11 cellular contexts compared by ENCODE assay signal in the genomic region with DNA sequence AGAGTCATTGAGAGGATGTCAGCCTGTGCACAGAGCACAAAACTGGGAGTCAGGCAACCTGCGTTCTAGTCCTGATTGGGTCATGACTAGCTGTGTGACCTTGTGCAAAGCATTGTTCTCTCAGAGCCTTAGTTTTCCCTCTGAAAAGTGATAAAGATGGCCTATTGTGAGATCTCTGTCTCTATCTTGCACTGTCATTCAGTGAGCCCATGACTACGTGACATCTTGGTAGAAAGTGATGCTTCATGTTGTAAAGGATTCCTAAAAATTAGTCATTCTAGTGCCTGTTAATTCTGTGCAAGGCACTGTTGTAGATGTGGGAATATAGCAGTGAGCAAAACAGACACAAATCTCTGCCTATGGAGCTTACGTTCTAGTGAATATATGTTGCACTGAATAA. TPM values are rescaled to one million over a fixed set of nuclear protein-coding genes. Genes with fewer than 3 reads are reported as not detected.
A peak's percentile ranks its signal among the peaks of the same experiment; 100 is the strongest.
DNase-seq lines count a peak whose midpoint lies in the region; ATAC-seq and TF ChIP-seq lines count a peak whose summit lies in the region.
"Had no signal": no experiment of that assay in that cellular context is flagged by ENCODE, and none has a peak within 500 bp of the region (broad histone marks: within the 10 kb centered on the region; RNA-seq: fewer than 3 reads in every experiment).

No MANE protein-coding gene starts in this region.

- peaks cover 12% of the 10 kb centered on the region for H3K36me3 ChIP-seq in skeletal muscle satellite cell (ENCODE audit: insufficient read depth, low read length)

- no peak for ATAC-seq in WTC11
- no peak for ATAC-seq in GM21619 (IDR thresholded peaks at IDR 0.05; ENCODE audit: unreplicated experiment)

- no peaks in the 10 kb centered on the region for H3K9me3 Mint-ChIP-seq in activated T-cell treated with anti-CD3 and anti-CD28 coated beads, Interleukin-2, amount 50 U/mL, for 24 hours
- H3K9me3 Mint-ChIP-seq in WTC11 = no peaks in the 10 kb centered on the region
- H3K9me3 Mint-ChIP-seq: central memory CD8-positive, alpha-beta T cell had no signal

- CTCF ChIA-PET in WTC11 (lab: Charles Lee) = interaction anchor here (1.7 kb wide), 1 partner anchor 119 kb away, joined by 5 read pairs; no protein-coding TSS in a partner anchor

- peaks cover 50% of the 10 kb centered on the region for H3K36me3 Mint-ChIP-seq in activated T-cell treated with anti-CD3 and anti-CD28 coated beads, Interleukin-2, amount 50 U/mL, for 24 hours (ENCODE audit: low read depth)
- peaks cover 27% of the 10 kb centered on the region for H3K36me3 Mint-ChIP-seq in WTC11

- no peak for TF ChIP-seq CTCF in WTC11 (IDR thresholded peaks at IDR 0.05)
- no peak for TF ChIP-seq CTCF in fibroblast of villous mesenchyme (IDR thresholded peaks at IDR 0.05; ENCODE audit: insufficient read depth, low read depth, low read length)
- TF ChIP-seq CTCF in GM20000 (IDR thresholded peaks at IDR 0.05; ENCODE audit: extremely low read depth, missing control alignments) = no peak

- peak overlapping the region; percentile 15 for H3K4me3 ChIP-seq in fibroblast of villous mesenchyme (ENCODE audit: low read depth, low read length)
- H3K4me3 ChIP-seq in skeletal muscle satellite cell (ENCODE audit: low read length) = no peak overlapping the region

- H3K9ac ChIP-seq in skeletal muscle satellite cell (ENCODE audit: low read depth, low read length) = no peak overlapping the region

- DNase-seq in activated T-cell treated with anti-CD3 and anti-CD28 coated beads, Interleukin-2, amount 50 U/mL, for 24 hours = no peak
- DNase-seq in activated T-cell treated with anti-CD3 and anti-CD28 coated beads, Interleukin-2, amount 50 U/mL, for 48 hours = no peak
- no peak for DNase-seq in WTC11 (ENCODE audit: low spot score)
- no peak for DNase-seq in fibroblast of villous mesenchyme (ENCODE audit: low read depth)
- no peak for DNase-seq in GM20000 (ENCODE audit: low spot score)
- DNase-seq in globus pallidus (ENCODE audit: low spot score) = no peak
- DNase-seq: NCI-H1417 treated with DMSO at 0.1 percent for 48 hours, SIG-M5 had no signal

- peaks cover 2% of the 10 kb centered on the region for H3K27me3 ChIP-seq in skeletal muscle satellite cell (ENCODE audit: control insufficient read depth, insufficient read depth, low read length)

- H3K9me3 ChIP-seq in skeletal muscle satellite cell (replicated peaks; ENCODE audit: low read length) = no peaks in the 10 kb centered on the region

- peak overlapping the region; percentile 86 for H3K4me2 ChIP-seq in skeletal muscle satellite cell (ENCODE audit: low read length)

- peaks cover 24% of the 10 kb centered on the region for H3K27me3 Mint-ChIP-seq in activated T-cell treated with anti-CD3 and anti-CD28 coated beads, Interleukin-2, amount 50 U/mL, for 24 hours
- H3K27me3 Mint-ChIP-seq in WTC11 (ENCODE audit: low read depth) = no peaks in the 10 kb centered on the region
- H3K27me3 Mint-ChIP-seq: central memory CD8-positive, alpha-beta T cell had no signal

- no peak overlapping the region for H3K27ac Mint-ChIP-seq in activated T-cell treated with anti-CD3 and anti-CD28 coated beads, Interleukin-2, amount 50 U/mL, for 24 hours
- H3K27ac Mint-ChIP-seq in WTC11 = no peak overlapping the region

- peaks cover 39% of the 10 kb centered on the region for H3K4me1 Mint-ChIP-seq in activated T-cell treated with anti-CD3 and anti-CD28 coated beads, Interleukin-2, amount 50 U/mL, for 24 hours (ENCODE audit: low read depth)
- H3K4me1 Mint-ChIP-seq in WTC11 = peaks cover 58% of the 10 kb centered on the region

- H3K4me3 Mint-ChIP-seq in activated T-cell treated with anti-CD3 and anti-CD28 coated beads, Interleukin-2, amount 50 U/mL, for 24 hours = peak overlapping the region; percentile 49
- H3K4me3 Mint-ChIP-seq in WTC11 = peak overlapping the region; percentile 96

- POLR2A ChIA-PET in WTC11 (lab: Charles Lee) = interaction anchor here (0.6 kb wide), 1 partner anchor 9 kb away, joined by 4 read pairs; no protein-coding TSS in a partner anchor

- peaks cover 13% of the 10 kb centered on the region for H3K4me1 ChIP-seq in skeletal muscle satellite cell (ENCODE audit: control insufficient read depth, insufficient read depth, low read length)

TF ChIP-seq in WTC11, 78 proteins besides CTCF, POLR2A, EP300 and RAD21 (continues in another document):
- TF ChIP-seq, protein P1, sequence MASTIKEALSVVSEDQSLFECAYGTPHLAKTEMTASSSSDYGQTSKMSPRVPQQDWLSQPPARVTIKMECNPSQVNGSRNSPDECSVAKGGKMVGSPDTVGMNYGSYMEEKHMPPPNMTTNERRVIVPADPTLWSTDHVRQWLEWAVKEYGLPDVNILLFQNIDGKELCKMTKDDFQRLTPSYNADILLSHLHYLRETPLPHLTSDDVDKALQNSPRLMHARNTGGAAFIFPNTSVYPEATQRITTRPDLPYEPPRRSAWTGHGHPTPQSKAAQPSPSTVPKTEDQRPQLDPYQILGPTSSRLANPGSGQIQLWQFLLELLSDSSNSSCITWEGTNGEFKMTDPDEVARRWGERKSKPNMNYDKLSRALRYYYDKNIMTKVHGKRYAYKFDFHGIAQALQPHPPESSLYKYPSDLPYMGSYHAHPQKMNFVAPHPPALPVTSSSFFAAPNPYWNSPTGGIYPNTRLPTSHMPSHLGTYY (CRISPR knock-in tag; IDR thresholded peaks at IDR 0.05) = no peak
- TF ChIP-seq, protein P2, sequence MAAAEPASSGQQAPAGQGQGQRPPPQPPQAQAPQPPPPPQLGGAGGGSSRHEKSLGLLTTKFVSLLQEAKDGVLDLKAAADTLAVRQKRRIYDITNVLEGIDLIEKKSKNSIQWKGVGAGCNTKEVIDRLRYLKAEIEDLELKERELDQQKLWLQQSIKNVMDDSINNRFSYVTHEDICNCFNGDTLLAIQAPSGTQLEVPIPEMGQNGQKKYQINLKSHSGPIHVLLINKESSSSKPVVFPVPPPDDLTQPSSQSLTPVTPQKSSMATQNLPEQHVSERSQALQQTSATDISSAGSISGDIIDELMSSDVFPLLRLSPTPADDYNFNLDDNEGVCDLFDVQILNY (CRISPR knock-in tag; IDR thresholded peaks at IDR 0.05) = no peak
- TF ChIP-seq, protein P3, sequence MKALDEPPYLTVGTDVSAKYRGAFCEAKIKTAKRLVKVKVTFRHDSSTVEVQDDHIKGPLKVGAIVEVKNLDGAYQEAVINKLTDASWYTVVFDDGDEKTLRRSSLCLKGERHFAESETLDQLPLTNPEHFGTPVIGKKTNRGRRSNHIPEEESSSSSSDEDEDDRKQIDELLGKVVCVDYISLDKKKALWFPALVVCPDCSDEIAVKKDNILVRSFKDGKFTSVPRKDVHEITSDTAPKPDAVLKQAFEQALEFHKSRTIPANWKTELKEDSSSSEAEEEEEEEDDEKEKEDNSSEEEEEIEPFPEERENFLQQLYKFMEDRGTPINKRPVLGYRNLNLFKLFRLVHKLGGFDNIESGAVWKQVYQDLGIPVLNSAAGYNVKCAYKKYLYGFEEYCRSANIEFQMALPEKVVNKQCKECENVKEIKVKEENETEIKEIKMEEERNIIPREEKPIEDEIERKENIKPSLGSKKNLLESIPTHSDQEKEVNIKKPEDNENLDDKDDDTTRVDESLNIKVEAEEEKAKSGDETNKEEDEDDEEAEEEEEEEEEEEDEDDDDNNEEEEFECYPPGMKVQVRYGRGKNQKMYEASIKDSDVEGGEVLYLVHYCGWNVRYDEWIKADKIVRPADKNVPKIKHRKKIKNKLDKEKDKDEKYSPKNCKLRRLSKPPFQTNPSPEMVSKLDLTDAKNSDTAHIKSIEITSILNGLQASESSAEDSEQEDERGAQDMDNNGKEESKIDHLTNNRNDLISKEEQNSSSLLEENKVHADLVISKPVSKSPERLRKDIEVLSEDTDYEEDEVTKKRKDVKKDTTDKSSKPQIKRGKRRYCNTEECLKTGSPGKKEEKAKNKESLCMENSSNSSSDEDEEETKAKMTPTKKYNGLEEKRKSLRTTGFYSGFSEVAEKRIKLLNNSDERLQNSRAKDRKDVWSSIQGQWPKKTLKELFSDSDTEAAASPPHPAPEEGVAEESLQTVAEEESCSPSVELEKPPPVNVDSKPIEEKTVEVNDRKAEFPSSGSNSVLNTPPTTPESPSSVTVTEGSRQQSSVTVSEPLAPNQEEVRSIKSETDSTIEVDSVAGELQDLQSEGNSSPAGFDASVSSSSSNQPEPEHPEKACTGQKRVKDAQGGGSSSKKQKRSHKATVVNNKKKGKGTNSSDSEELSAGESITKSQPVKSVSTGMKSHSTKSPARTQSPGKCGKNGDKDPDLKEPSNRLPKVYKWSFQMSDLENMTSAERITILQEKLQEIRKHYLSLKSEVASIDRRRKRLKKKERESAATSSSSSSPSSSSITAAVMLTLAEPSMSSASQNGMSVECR (CRISPR knock-in tag; IDR thresholded peaks at IDR 0.05; ENCODE audit: borderline replicate concordance) = no peak
- TF ChIP-seq NR2C2 (CRISPR knock-in tag; IDR thresholded peaks at IDR 0.05) (no peak), PRRX2 (CRISPR knock-in tag; IDR thresholded peaks at IDR 0.05) (no peak), FOXK1 (CRISPR knock-in tag; IDR thresholded peaks at IDR 0.05) (no peak), CREM (CRISPR knock-in tag; IDR thresholded peaks at IDR 0.05) (no peak), NR3C1 (CRISPR knock-in tag; conservative IDR thresholded peaks at IDR 0.05; ENCODE audit: low read depth) (no peak), ZNF232 (CRISPR knock-in tag; IDR thresholded peaks at IDR 0.05) (no peak), OVOL2 (CRISPR knock-in tag; IDR thresholded peaks at IDR 0.05; ENCODE audit: borderline replicate concordance) (no peak)
- TF ChIP-seq, protein P4, sequence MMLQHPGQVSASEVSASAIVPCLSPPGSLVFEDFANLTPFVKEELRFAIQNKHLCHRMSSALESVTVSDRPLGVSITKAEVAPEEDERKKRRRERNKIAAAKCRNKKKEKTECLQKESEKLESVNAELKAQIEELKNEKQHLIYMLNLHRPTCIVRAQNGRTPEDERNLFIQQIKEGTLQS (CRISPR knock-in tag; conservative IDR thresholded peaks at IDR 0.05) = no peak
- TF ChIP-seq, protein P5, sequence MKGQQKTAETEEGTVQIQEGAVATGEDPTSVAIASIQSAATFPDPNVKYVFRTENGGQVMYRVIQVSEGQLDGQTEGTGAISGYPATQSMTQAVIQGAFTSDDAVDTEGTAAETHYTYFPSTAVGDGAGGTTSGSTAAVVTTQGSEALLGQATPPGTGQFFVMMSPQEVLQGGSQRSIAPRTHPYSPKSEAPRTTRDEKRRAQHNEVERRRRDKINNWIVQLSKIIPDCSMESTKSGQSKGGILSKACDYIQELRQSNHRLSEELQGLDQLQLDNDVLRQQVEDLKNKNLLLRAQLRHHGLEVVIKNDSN (CRISPR knock-in tag; IDR thresholded peaks at IDR 0.05) = no peak
- TF ChIP-seq, protein P6, sequence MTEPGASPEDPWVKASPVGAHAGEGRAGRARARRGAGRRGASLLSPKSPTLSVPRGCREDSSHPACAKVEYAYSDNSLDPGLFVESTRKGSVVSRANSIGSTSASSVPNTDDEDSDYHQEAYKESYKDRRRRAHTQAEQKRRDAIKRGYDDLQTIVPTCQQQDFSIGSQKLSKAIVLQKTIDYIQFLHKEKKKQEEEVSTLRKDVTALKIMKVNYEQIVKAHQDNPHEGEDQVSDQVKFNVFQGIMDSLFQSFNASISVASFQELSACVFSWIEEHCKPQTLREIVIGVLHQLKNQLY (CRISPR knock-in tag; IDR thresholded peaks at IDR 0.05) = no peak

RNA-seq across cellular contexts. Expression of a gene that starts 2.5 kb away (rescaled TPM):
- 177 to 196 TPM (median 193 TPM) in 3 replicates for total RNA-seq in WTC11 (2021)
- total RNA-seq in fibroblast of villous mesenchyme = 202 and 244 TPM in 2 replicates
- 191 and 221 TPM in 2 replicates for total RNA-seq in skeletal muscle satellite cell (2012; rRNA removed)
